ENCODE assay signal across 25 cellular contexts in genomic region chr12:130372936-130373335, GRCh38. TPM values are rescaled to one million over a fixed set of nuclear protein-coding genes. Genes with fewer than 3 reads are reported as not detected.
"Had no signal": no experiment of that assay in that cellular context is flagged by ENCODE, and none has a peak within 500 bp of the region (broad histone marks: within the 10 kb centered on the region; RNA-seq: fewer than 3 reads in every experiment).

No MANE protein-coding gene starts in this region.

- DNase-seq: dermis blood vessel endothelial cell; dorsolateral prefrontal cortex; effector CD4-positive, alpha-beta T cell; effector memory CD4-positive, alpha-beta T cell; esophagus squamous epithelium; foreskin fibroblast; foreskin melanocyte; gastrocnemius medialis; glutamatergic neuron; head of caudate nucleus; heart right ventricle; hippocampal formation; left cardiac atrium; left lung; left ventricle myocardium superior; lower lobe of right lung; mesenchymal stem cell; mucosa of descending colon; naive thymus-derived CD4-positive, alpha-beta T cell had no signal

RNA-seq across cellular contexts. Expression of gene PIWIL1, which starts 35.2 kb away (rescaled TPM):
- total RNA-seq: dermis blood vessel endothelial cell; endothelial cell of umbilical vein; epithelial cell of proximal tubule; gastrocnemius medialis; glomerular endothelial cell; heart right ventricle; left cardiac atrium; left lung; left ventricle myocardium superior; lower lobe of right lung; lung microvascular endothelial cell; mesenteric fat pad; mesothelial cell of epicardium; naive thymus-derived CD4-positive, alpha-beta T cell had no signal
